In genomic region chr2:215828528-215829184, GRCh38 we compare ENCODE assay signal across 1 cellular context.
A peak's percentile ranks its signal among the peaks of the same experiment; 100 is the strongest.
TF ChIP-seq lines count a peak whose summit lies in the region.

No MANE protein-coding gene starts in this region.

TF ChIP-seq in HepG2, 621 proteins besides CTCF, POLR2A, EP300 and RAD21 (continued from another document and continues in another):
- TF ChIP-seq SKIL (CRISPR knock-in tag; IDR thresholded peaks at IDR 0.05; ENCODE audit: borderline replicate concordance): no peak
- TF ChIP-seq ZMYM4 (CRISPR knock-in tag; IDR thresholded peaks at IDR 0.05): peak; percentile 95
- TF ChIP-seq GFI1 (CRISPR knock-in tag; IDR thresholded peaks at IDR 0.05; ENCODE audit: borderline replicate concordance): no peak; the same call in 1 of the 2 replicates
- no peak for TF ChIP-seq MYPOP (CRISPR knock-in tag; IDR thresholded peaks at IDR 0.05)
- TF ChIP-seq ZBTB39 (CRISPR knock-in tag; IDR thresholded peaks at IDR 0.05): no peak
- no peak for TF ChIP-seq ZNF850 (CRISPR knock-in tag; conservative IDR thresholded peaks at IDR 0.05)
- TF ChIP-seq ZFP82 (CRISPR knock-in tag; IDR thresholded peaks at IDR 0.05; ENCODE audit: borderline replicate concordance): no peak
- TF ChIP-seq ZSCAN9 (CRISPR knock-in tag; IDR thresholded peaks at IDR 0.05; ENCODE audit: borderline replicate concordance): no peak
- TF ChIP-seq ZBTB25 (CRISPR knock-in tag; IDR thresholded peaks at IDR 0.05): peak; percentile 63; the same call in 1 of the 2 replicates
- no peak for TF ChIP-seq STAT6 (CRISPR knock-in tag; IDR thresholded peaks at IDR 0.05; ENCODE audit: borderline replicate concordance)
- no peak for TF ChIP-seq ZNF354B (CRISPR knock-in tag; IDR thresholded peaks at IDR 0.05)
- TF ChIP-seq SRF (IDR thresholded peaks at IDR 0.05; ENCODE audit: low read depth, low read length): 0 out of 2 replicates have a peak, but pooled peaks have one; percentile 7
- TF ChIP-seq ZNF780A (CRISPR knock-in tag; IDR thresholded peaks at IDR 0.05): no peak
- TF ChIP-seq SNAPC4 (CRISPR knock-in tag; IDR thresholded peaks at IDR 0.05): no peak
- TF ChIP-seq NFKBIZ (CRISPR knock-in tag; IDR thresholded peaks at IDR 0.05): no peak
- no peak for TF ChIP-seq ZNF264 (CRISPR knock-in tag; IDR thresholded peaks at IDR 0.05)
- no peak for TF ChIP-seq ZNF276 (CRISPR knock-in tag; IDR thresholded peaks at IDR 0.05; ENCODE audit: low read depth)
- no peak for TF ChIP-seq TMF1 (CRISPR knock-in tag; IDR thresholded peaks at IDR 0.05; ENCODE audit: low read depth)
- no peak for TF ChIP-seq KLF9 (CRISPR knock-in tag; IDR thresholded peaks at IDR 0.05; ENCODE audit: low read depth)
- TF ChIP-seq ZNF530 (CRISPR knock-in tag; IDR thresholded peaks at IDR 0.05; ENCODE audit: low read depth): no peak
- TF ChIP-seq TBX3 (IDR thresholded peaks at IDR 0.05; ENCODE audit: borderline replicate concordance): no peak
- TF ChIP-seq RNF2 (conservative IDR thresholded peaks at IDR 0.05; ENCODE audit: low read depth): no peak
- TF ChIP-seq DBP (CRISPR knock-in tag; IDR thresholded peaks at IDR 0.05; ENCODE audit: not compliant biosample characterization): no peak
- no peak for TF ChIP-seq TAF1 (CRISPR knock-in tag; IDR thresholded peaks at IDR 0.05)
- TF ChIP-seq ZNF431 (CRISPR knock-in tag; IDR thresholded peaks at IDR 0.05; ENCODE audit: borderline replicate concordance, low read depth): no peak
- no peak for TF ChIP-seq ZNF619 (CRISPR knock-in tag; IDR thresholded peaks at IDR 0.05)
- no peak for TF ChIP-seq HBP1 (CRISPR knock-in tag; IDR thresholded peaks at IDR 0.05; ENCODE audit: low read depth)
- no peak for TF ChIP-seq PCBP2 (optimal IDR thresholded peaks at IDR 0.05; ENCODE audit: low read depth, low read length, poor library complexity, severe bottlenecking)
- TF ChIP-seq JARID2 (CRISPR knock-in tag; IDR thresholded peaks at IDR 0.05; ENCODE audit: insufficient replicate concordance): no peak
- TF ChIP-seq MTA1 (CRISPR knock-in tag; IDR thresholded peaks at IDR 0.05; ENCODE audit: borderline replicate concordance): no peak
- no peak for TF ChIP-seq SOX13 (IDR thresholded peaks at IDR 0.05)
- peak in 1 of 2 experiments; percentile 61; a peak in 1 of 4 replicates for TF ChIP-seq SOX13 (CRISPR knock-in tag; conservative IDR thresholded peaks at IDR 0.05 in 1 of 2, IDR thresholded peaks at IDR 0.05 in 1 of 2)
- TF ChIP-seq GLI4 (CRISPR knock-in tag; IDR thresholded peaks at IDR 0.05; ENCODE audit: borderline replicate concordance): no peak
- TF ChIP-seq THAP11 (CRISPR knock-in tag; IDR thresholded peaks at IDR 0.05): peak; percentile 58; the same call in 1 of the 2 replicates
- no peak for TF ChIP-seq ZNF207 (IDR thresholded peaks at IDR 0.05; ENCODE audit: borderline replicate concordance)
- TF ChIP-seq ZNF709 (CRISPR knock-in tag; IDR thresholded peaks at IDR 0.05): 0 out of 2 replicates have a peak, but pooled peaks have one; percentile 33
- TF ChIP-seq GZF1 (CRISPR knock-in tag; IDR thresholded peaks at IDR 0.05): no peak
- TF ChIP-seq TOPORS (CRISPR knock-in tag; IDR thresholded peaks at IDR 0.05): no peak
- TF ChIP-seq CAMTA2 (CRISPR knock-in tag; IDR thresholded peaks at IDR 0.05; ENCODE audit: borderline replicate concordance): no peak
- no peak for TF ChIP-seq ZBTB38 (CRISPR knock-in tag; IDR thresholded peaks at IDR 0.05)
- no peak for TF ChIP-seq ZNF773 (CRISPR knock-in tag; IDR thresholded peaks at IDR 0.05; ENCODE audit: borderline replicate concordance)
- peak; percentile 66; the same call in 1 of the 2 replicates for TF ChIP-seq ZNF614 (CRISPR knock-in tag; IDR thresholded peaks at IDR 0.05; ENCODE audit: borderline replicate concordance)
- no peak; the same call in none of the 2 replicates for TF ChIP-seq TARDBP (CRISPR knock-in tag; IDR thresholded peaks at IDR 0.05)
- TF ChIP-seq ZNF563 (CRISPR knock-in tag; IDR thresholded peaks at IDR 0.05): no peak
- no peak for TF ChIP-seq SMAD9 (CRISPR knock-in tag; IDR thresholded peaks at IDR 0.05)
- TF ChIP-seq E2F5 (CRISPR knock-in tag; conservative IDR thresholded peaks at IDR 0.05): no peak
- no peak for TF ChIP-seq RBM22 (optimal IDR thresholded peaks at IDR 0.05; ENCODE audit: low read length)
- TF ChIP-seq ZNF761 (CRISPR knock-in tag; conservative IDR thresholded peaks at IDR 0.05): no peak
